In genomic region chr5:151699071-151699901, GRCh38 we compare ENCODE assay signal across 1 cellular context.
TF ChIP-seq lines count a peak whose summit lies in the region.

No MANE protein-coding gene starts in this region.

TF ChIP-seq in HepG2, 621 proteins besides CTCF, POLR2A, EP300 and RAD21:
- peak; percentile 47; the same call in 1 of the 2 replicates for TF ChIP-seq FOSL2 (CRISPR knock-in tag; IDR thresholded peaks at IDR 0.05)
- no peak for TF ChIP-seq ZNF691 (CRISPR knock-in tag; IDR thresholded peaks at IDR 0.05; ENCODE audit: borderline replicate concordance, low read depth)
- peak; percentile 43; the same call in 1 of the 2 replicates for TF ChIP-seq ATF3 (CRISPR knock-in tag; IDR thresholded peaks at IDR 0.05)
